Comparison of ENCODE assay signal across 8 cellular contexts in the genomic region with DNA sequence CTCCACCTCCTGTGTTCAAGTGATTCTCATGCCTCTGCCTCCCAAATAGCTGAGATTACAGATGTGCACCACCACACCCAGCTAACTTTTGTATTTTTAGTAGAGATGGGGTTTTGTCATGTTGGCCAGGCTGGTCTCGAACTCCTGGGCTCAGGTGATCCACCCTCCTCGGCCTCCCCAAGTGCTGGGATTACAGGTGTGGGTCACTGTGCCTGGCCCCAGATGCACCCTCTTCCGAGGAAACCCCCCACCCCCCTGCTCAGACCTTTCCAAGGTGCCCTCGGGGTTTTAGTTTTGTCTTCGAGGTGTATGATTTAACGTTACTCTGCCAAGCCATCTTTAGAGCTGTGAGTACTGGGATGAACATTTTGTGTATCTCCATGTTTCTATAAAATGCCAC.
DNase-seq lines count a peak whose midpoint lies in the region; ATAC-seq and TF ChIP-seq lines count a peak whose summit lies in the region.
"Not testable (repeated sequence)": the region's sequence is repeated elsewhere in the genome, so short reads cannot be mapped to it uniquely, and the experiment has no call there.

No MANE protein-coding gene starts in this region.

- WGBS in adipose tissue, 3 donors, result 94 to 97% (median 97%) methylated on average over 6 of the region's 6 CpGs
- WGBS in esophagus muscularis mucosa, result 95% methylated on average over 6 of the region's 6 CpGs
- WGBS in lung, 2 donors, result 93% methylated on average over 6 of the region's 6 CpGs
- WGBS in psoas muscle, 3 donors, result 85 to 93% (median 87%) methylated on average over 6 of the region's 6 CpGs

- not testable (repeated sequence) for BruUV-seq in PC-3 (replicated peaks; lab: Mats Ljungman, UMichigan)

- intact Hi-C loops in PC-3 (cut with micrococcal nuclease); esophagus muscularis mucosa (cut with DNase I); psoas muscle (cut with DNase I): not testable (repeated sequence)

- H3K27ac Mint-ChIP-seq in activated CD4-positive, alpha-beta memory T cell treated with anti-CD3 and anti-CD28 coated beads, Interleukin-2, amount 10 ng/mL, durations not matched to agents 7 days and 5 days, result peak overlapping the region; percentile 99

- not testable (repeated sequence) for H3K36me3 Mint-ChIP-seq in activated CD4-positive, alpha-beta memory T cell treated with anti-CD3 and anti-CD28 coated beads, Interleukin-2, amount 10 ng/mL, durations not matched to agents 7 days and 5 days (ENCODE audit: low read depth)

- not testable (repeated sequence) for TF ChIP-seq EP300 in esophagus muscularis mucosa (IDR thresholded peaks at IDR 0.05)

- H3K4me1 Mint-ChIP-seq in activated CD4-positive, alpha-beta memory T cell treated with anti-CD3 and anti-CD28 coated beads, Interleukin-2, amount 10 ng/mL, durations not matched to agents 7 days and 5 days, result peaks cover 53% of the 10 kb centered on the region

- not testable (repeated sequence) for H3K9ac ChIP-seq in PC-3 (ENCODE audit: low read length)
- peak overlapping the region in 2 of 5 donors; percentile 23 to 64 for H3K9ac ChIP-seq in subcutaneous abdominal adipose tissue (ENCODE audit: low read length in 5 of 5)

- POLR2A ChIA-PET in PC-3 (lab: Charles Lee; ENCODE audit: unreplicated experiment), result interaction anchor here (0.6 kb wide), 1 partner anchor 57 kb away, joined by 5 read pairs; no protein-coding TSS in a partner anchor
- POLR2A ChIA-PET in activated CD4-positive, alpha-beta memory T cell treated with anti-CD3 and anti-CD28 coated beads, Interleukin-2, amount 10 ng/mL, durations not matched to agents 7 days and 5 days (lab: Charles Lee), result interaction anchor here (5.0 to 13.2 kb wide), 3 partner anchors 9 to 15 kb away, joined by 45 to 385 read pairs (median 143); no protein-coding TSS in a partner anchor

- peaks cover 36% of the 10 kb centered on the region for H3K4me1 ChIP-seq in ACC112 (ENCODE audit: control insufficient read depth, insufficient read depth, low read length, unreplicated experiment)
- H3K4me1 ChIP-seq in PC-3 (ENCODE audit: insufficient read depth, low read length), result peaks cover 41% of the 10 kb centered on the region
- H3K4me1 ChIP-seq in esophagus muscularis mucosa, result peaks cover 58 to 65% (median 60%) of the 10 kb centered on the region in 4 donors
- H3K4me1 ChIP-seq in lung (ENCODE audit: control insufficient read depth in 2 of 2, insufficient read depth in 2 of 2, low read length in 2 of 2), result peaks cover 15 to 22% of the 10 kb centered on the region in 2 donors
- H3K4me1 ChIP-seq in psoas muscle, result peaks cover 55% of the 10 kb centered on the region
- peaks cover 9 to 60% (median 44%) of the 10 kb centered on the region in 5 donors for H3K4me1 ChIP-seq in subcutaneous abdominal adipose tissue (ENCODE audit: control insufficient read depth in 5 of 5, insufficient read depth in 5 of 5, low read length in 5 of 5)

- not testable (repeated sequence) for DNase-seq in PC-3; activated CD4-positive, alpha-beta memory T cell treated with anti-CD3 and anti-CD28 coated beads, Interleukin-2, amount 10 ng/mL, durations not matched to agents 7 days and 5 days; esophagus muscularis mucosa (ENCODE audit: extremely low spot score); lung (ENCODE audit: low spot score); psoas muscle

- H2AFZ ChIP-seq in ACC112 (ENCODE audit: low read length, unreplicated experiment); PC-3 (ENCODE audit: low read length): not testable (repeated sequence)

- H3K4me2 ChIP-seq in PC-3 (ENCODE audit: low read length), result peak overlapping the region; percentile 65; the same call in 1 of the 2 replicates

- H3K27ac ChIP-seq in ACC112 (ENCODE audit: low read depth, low read length) (peak overlapping the region; percentile 99), PC-3 (ENCODE audit: low read length) (peak overlapping the region; percentile 90), adipose tissue (ENCODE audit: low read depth, low read length) (peak overlapping the region; percentile 60), esophagus muscularis mucosa (replicated peaks in 1 of 4) (peak overlapping the region; percentile 96 to 100 (median 98)), lung (ENCODE audit: low read depth in 1 of 2, low read length in 1 of 2) (peak overlapping the region; percentile 89 to 97), psoas muscle (peak overlapping the region; percentile 86), subcutaneous abdominal adipose tissue (ENCODE audit: low read depth, low read length) (peak overlapping the region; percentile 99)

- not testable (repeated sequence) for H3F3A ChIP-seq in PC-3 (ENCODE audit: low read length, unreplicated experiment)

- TF ChIP-seq CTCF in PC-3 (conservative IDR thresholded peaks at IDR 0.05; ENCODE audit: low read depth, low read length); esophagus muscularis mucosa (IDR thresholded peaks at IDR 0.05); lung (IDR thresholded peaks at IDR 0.05; ENCODE audit: control extremely low read depth, extremely low read depth); psoas muscle (IDR thresholded peaks at IDR 0.05): not testable (repeated sequence)

- not testable (repeated sequence) for H3K9me3 ChIP-seq in PC-3 (ENCODE audit: low read length); esophagus muscularis mucosa; lung (ENCODE audit: control insufficient read depth in 2 of 2, insufficient read depth in 1 of 2, low read length in 1 of 2); psoas muscle; subcutaneous abdominal adipose tissue (ENCODE audit: control insufficient read depth in 5 of 5, low read length in 5 of 5)

- H3K9me3 Mint-ChIP-seq in activated CD4-positive, alpha-beta memory T cell treated with anti-CD3 and anti-CD28 coated beads, Interleukin-2, amount 10 ng/mL, durations not matched to agents 7 days and 5 days, result not testable (repeated sequence)

- not testable (repeated sequence) for H3K36me3 ChIP-seq in ACC112 (ENCODE audit: insufficient read depth, low read length); PC-3 (ENCODE audit: low read depth, low read length); esophagus muscularis mucosa; lung (ENCODE audit: control insufficient read depth in 2 of 2, insufficient read depth in 2 of 2, low read length in 2 of 2); psoas muscle (ENCODE audit: insufficient read depth in 1 of 2, low read depth in 1 of 2); subcutaneous abdominal adipose tissue (ENCODE audit: control insufficient read depth in 5 of 5, insufficient read depth in 5 of 5, low read length in 5 of 5)

- H3K9me2 ChIP-seq in PC-3 (replicated peaks; ENCODE audit: low read length), result not testable (repeated sequence)

- not testable (repeated sequence) for H4K20me1 ChIP-seq in PC-3 (ENCODE audit: low read length)

- peak overlapping the region; percentile 19 for H3K4me3 Mint-ChIP-seq in activated CD4-positive, alpha-beta memory T cell treated with anti-CD3 and anti-CD28 coated beads, Interleukin-2, amount 10 ng/mL, durations not matched to agents 7 days and 5 days

- not testable (repeated sequence) for TF ChIP-seq POLR2A in esophagus muscularis mucosa (IDR thresholded peaks at IDR 0.05; ENCODE audit: low read depth)

- peaks cover 13% of the 10 kb centered on the region for H3K79me2 ChIP-seq in ACC112 (ENCODE audit: control insufficient read depth, insufficient read depth, low read length, unreplicated experiment)
- peaks cover 19% of the 10 kb centered on the region for H3K79me2 ChIP-seq in PC-3 (ENCODE audit: low read length)

- ATAC-seq in PC-3; lung (ENCODE audit: insufficient read depth, low FRiP score); psoas muscle: not testable (repeated sequence)

- H3K27me3 Mint-ChIP-seq in activated CD4-positive, alpha-beta memory T cell treated with anti-CD3 and anti-CD28 coated beads, Interleukin-2, amount 10 ng/mL, durations not matched to agents 7 days and 5 days, result not testable (repeated sequence)

- H3K27me3 ChIP-seq in ACC112 (ENCODE audit: insufficient read depth, low read length); PC-3 (ENCODE audit: low read length); esophagus muscularis mucosa; lung (ENCODE audit: control insufficient read depth, insufficient read depth); psoas muscle (ENCODE audit: insufficient read depth in 3 of 3, low read length in 2 of 3); subcutaneous abdominal adipose tissue (ENCODE audit: control insufficient read depth in 5 of 5, insufficient read depth in 4 of 5, low read length in 5 of 5): not testable (repeated sequence)

- H3K4me3 ChIP-seq in ACC112 (ENCODE audit: low read depth, low read length); PC-3 (ENCODE audit: low read length); esophagus muscularis mucosa; lung; psoas muscle; subcutaneous abdominal adipose tissue (ENCODE audit: low read depth in 1 of 5, low read length in 5 of 5): not testable (repeated sequence)

- CTCF ChIA-PET in PC-3 (lab: Charles Lee), result interaction anchor here (0.6 to 1.0 kb wide), 3 partner anchors 14 to 48 kb away, joined by 3 to 13 read pairs (median 5); no protein-coding TSS in a partner anchor
- CTCF ChIA-PET in activated CD4-positive, alpha-beta memory T cell treated with anti-CD3 and anti-CD28 coated beads, Interleukin-2, amount 10 ng/mL, durations not matched to agents 7 days and 5 days (lab: Charles Lee), result interaction anchor here (1.1 to 12.8 kb wide), 5 partner anchors 10 to 176 kb away, joined by 3 to 240 read pairs (median 4); no protein-coding TSS in a partner anchor
